ENCODE assay signal across 10 cellular contexts in genomic region chr1:151494741-151495281, GRCh38. TPM values are rescaled to one million over a fixed set of nuclear protein-coding genes. Genes with fewer than 3 reads are reported as not detected.
DNase-seq lines count a peak whose midpoint lies in the region; ATAC-seq and TF ChIP-seq lines count a peak whose summit lies in the region.
"Had no signal": no experiment of that assay in that cellular context is flagged by ENCODE, and none has a peak within 500 bp of the region (broad histone marks: within the 10 kb centered on the region; RNA-seq: fewer than 3 reads in every experiment).

No MANE protein-coding gene starts in this region.

- peak; percentile 87 for ATAC-seq in activated CD8-positive, alpha-beta T cell treated with anti-CD3 and anti-CD28 coated beads for 36 hours
- no peak for ATAC-seq in activated CD8-positive, alpha-beta T cell treated with anti-CD3 and anti-CD28 coated beads, Interleukin-2, amount 10 ng/mL, durations not matched to agents 7 days and 5 days
- ATAC-seq in PC-3 (peak; percentile 88), thoracic aorta (ENCODE audit: insufficient number of reproducible peaks, low FRiP score, low read depth) (peak; percentile 76), HG03280 (IDR thresholded peaks at IDR 0.05; ENCODE audit: unreplicated experiment) (no peak), Right ventricle myocardium inferior (no peak)

- H3K9me3 ChIP-seq in PC-3 (ENCODE audit: low read length) (no peaks in the 10 kb centered on the region), thoracic aorta (no peaks in the 10 kb centered on the region)

- POLR2A ChIA-PET in activated CD8-positive, alpha-beta T cell treated with anti-CD3 and anti-CD28 coated beads for 36 hours (lab: Charles Lee): interaction anchor here (1.3 to 1.4 kb wide), 2 partner anchors 46 to 47 kb away, joined by 3 to 5 read pairs; partner anchors contain the start of gene TUFT1
- POLR2A ChIA-PET in activated CD8-positive, alpha-beta T cell treated with anti-CD3 and anti-CD28 coated beads, Interleukin-2, amount 10 ng/mL, durations not matched to agents 7 days and 5 days (lab: Charles Lee): interaction anchor here (0.6 kb wide), 1 partner anchor 77 kb away, joined by 5 read pairs; no protein-coding TSS in a partner anchor
- POLR2A ChIA-PET in PC-3 (lab: Charles Lee; ENCODE audit: unreplicated experiment): interaction anchor here (0.5 to 1.1 kb wide), 11 partner anchors 10 to 411 kb away, joined by 3 to 17 read pairs (median 6); partner anchors contain the start of genes CGN, POGZ and TUFT1

- no peaks in the 10 kb centered on the region for H3K27me3 Mint-ChIP-seq in activated CD8-positive, alpha-beta T cell treated with anti-CD3 and anti-CD28 coated beads for 36 hours
- peaks cover 3% of the 10 kb centered on the region for H3K27me3 Mint-ChIP-seq in activated CD8-positive, alpha-beta T cell treated with anti-CD3 and anti-CD28 coated beads, Interleukin-2, amount 10 ng/mL, durations not matched to agents 7 days and 5 days (ENCODE audit: low read depth)

- peaks cover 5% of the 10 kb centered on the region for H3K4me1 Mint-ChIP-seq in activated CD8-positive, alpha-beta T cell treated with anti-CD3 and anti-CD28 coated beads for 36 hours (ENCODE audit: low read depth)
- H3K4me1 Mint-ChIP-seq in activated CD8-positive, alpha-beta T cell treated with anti-CD3 and anti-CD28 coated beads, Interleukin-2, amount 10 ng/mL, durations not matched to agents 7 days and 5 days (ENCODE audit: low read depth): peaks cover 2% of the 10 kb centered on the region

- H3K36me3 Mint-ChIP-seq in activated CD8-positive, alpha-beta T cell treated with anti-CD3 and anti-CD28 coated beads for 36 hours (ENCODE audit: low read depth): no peaks in the 10 kb centered on the region
- H3K36me3 Mint-ChIP-seq in activated CD8-positive, alpha-beta T cell treated with anti-CD3 and anti-CD28 coated beads, Interleukin-2, amount 10 ng/mL, durations not matched to agents 7 days and 5 days (ENCODE audit: low read depth): no peaks in the 10 kb centered on the region

- no peak for TF ChIP-seq CTCF in activated CD8-positive, alpha-beta T cell treated with anti-CD3 and anti-CD28 coated beads for 36 hours (IDR thresholded peaks at IDR 0.05)
- TF ChIP-seq CTCF in PC-3 (conservative IDR thresholded peaks at IDR 0.05; ENCODE audit: low read depth, low read length) (no peak), fibroblast of villous mesenchyme (IDR thresholded peaks at IDR 0.05; ENCODE audit: insufficient read depth, low read depth, low read length) (no peak), thoracic aorta (IDR thresholded peaks at IDR 0.05) (no peak)

- H3K79me2 ChIP-seq in PC-3 (ENCODE audit: low read length): no peaks in the 10 kb centered on the region

- no peaks in the 10 kb centered on the region for H3F3A ChIP-seq in PC-3 (ENCODE audit: low read length, unreplicated experiment)

- intact Hi-C loops in activated CD8-positive, alpha-beta T cell treated with anti-CD3 and anti-CD28 coated beads for 36 hours (cut with micrococcal nuclease): no loop called here
- intact Hi-C loops in PC-3 (cut with micrococcal nuclease): loop anchor here (2.0 kb wide), 1 partner anchor 16 kb away; the partner anchor contains the start of gene CGN
- intact Hi-C loops in Right ventricle myocardium inferior (cut with DNase I): no loop called here

- peaks cover 16% of the 10 kb centered on the region for H3K4me1 ChIP-seq in PC-3 (ENCODE audit: insufficient read depth, low read length)
- H3K4me1 ChIP-seq in thoracic aorta (ENCODE audit: control insufficient read depth in 1 of 2, low read depth in 2 of 2): peaks cover 0 to 3% of the 10 kb centered on the region in 2 donors

- H3K36me3 ChIP-seq in PC-3 (ENCODE audit: low read depth, low read length) (no peaks in the 10 kb centered on the region), thoracic aorta (no peaks in the 10 kb centered on the region)

- DNase-seq in activated CD8-positive, alpha-beta T cell treated with anti-CD3 and anti-CD28 coated beads for 36 hours: no peak
- no peak for DNase-seq in activated CD8-positive, alpha-beta T cell treated with anti-CD3 and anti-CD28 coated beads, Interleukin-2, amount 10 ng/mL, durations not matched to agents 7 days and 5 days
- peak; percentile 92 for DNase-seq in PC-3
- DNase-seq in fibroblast of villous mesenchyme (ENCODE audit: low read depth): peak; percentile 62
- no peak for DNase-seq in thoracic aorta (ENCODE audit: low spot score)
- no peak for DNase-seq in central memory CD4-positive, alpha-beta T cell
- no peak for DNase-seq in Right ventricle myocardium inferior (ENCODE audit: missing footprints)
- DNase-seq: stimulated activated CD4-positive, alpha-beta T cell treated with anti-CD3 and anti-CD28 coated beads, Interleukin-1b, Interleukin-23, amount 100 ng/mL, for 48 hours had no signal

- no peak overlapping the region for H3K27ac Mint-ChIP-seq in activated CD8-positive, alpha-beta T cell treated with anti-CD3 and anti-CD28 coated beads for 36 hours
- H3K27ac Mint-ChIP-seq in activated CD8-positive, alpha-beta T cell treated with anti-CD3 and anti-CD28 coated beads, Interleukin-2, amount 10 ng/mL, durations not matched to agents 7 days and 5 days: no peak overlapping the region
- H3K27ac Mint-ChIP-seq: dendritic cell treated with granulocyte-macrophage colony-stimulating factor and Interleukin-4, amounts not matched to agents 40 ng/mL and 50 ng/mL, for 4 days had no signal

- CTCF ChIA-PET in activated CD8-positive, alpha-beta T cell treated with anti-CD3 and anti-CD28 coated beads for 36 hours (lab: Charles Lee): interaction anchor here (0.7 to 1.9 kb wide), 2 partner anchors 51 to 342 kb away, joined by 3 to 6 read pairs; no protein-coding TSS in a partner anchor
- CTCF ChIA-PET in activated CD8-positive, alpha-beta T cell treated with anti-CD3 and anti-CD28 coated beads, Interleukin-2, amount 10 ng/mL, durations not matched to agents 7 days and 5 days (lab: Charles Lee): interaction anchor here (1.1 to 1.4 kb wide), 2 partner anchors 51 to 99 kb away, joined by 3 read pairs; no protein-coding TSS in a partner anchor
- CTCF ChIA-PET in PC-3 (lab: Charles Lee): interaction anchor here (0.6 to 1.2 kb wide), 5 partner anchors 16 to 341 kb away, joined by 3 to 10 read pairs (median 9); partner anchors contain the start of gene CGN

- H3K9me3 Mint-ChIP-seq in activated CD8-positive, alpha-beta T cell treated with anti-CD3 and anti-CD28 coated beads for 36 hours: no peaks in the 10 kb centered on the region
- H3K9me3 Mint-ChIP-seq in activated CD8-positive, alpha-beta T cell treated with anti-CD3 and anti-CD28 coated beads, Interleukin-2, amount 10 ng/mL, durations not matched to agents 7 days and 5 days (ENCODE audit: insufficient read depth): no peaks in the 10 kb centered on the region
- H3K9me3 Mint-ChIP-seq: dendritic cell treated with granulocyte-macrophage colony-stimulating factor and Interleukin-4, amounts not matched to agents 40 ng/mL and 50 ng/mL, for 4 days had no signal

- H3K27me3 ChIP-seq in PC-3 (ENCODE audit: low read length) (no peaks in the 10 kb centered on the region), thoracic aorta (replicated peaks; ENCODE audit: insufficient read depth) (no peaks in the 10 kb centered on the region)

- BruUV-seq in PC-3 (replicated peaks; lab: Mats Ljungman, UMichigan): no TSS peak

- H3K4me3 Mint-ChIP-seq in activated CD8-positive, alpha-beta T cell treated with anti-CD3 and anti-CD28 coated beads for 36 hours: no peak overlapping the region
- no peak overlapping the region for H3K4me3 Mint-ChIP-seq in activated CD8-positive, alpha-beta T cell treated with anti-CD3 and anti-CD28 coated beads, Interleukin-2, amount 10 ng/mL, durations not matched to agents 7 days and 5 days
- H3K4me3 Mint-ChIP-seq: dendritic cell treated with granulocyte-macrophage colony-stimulating factor and Interleukin-4, amounts not matched to agents 40 ng/mL and 50 ng/mL, for 4 days had no signal

- H3K4me2 ChIP-seq in PC-3 (ENCODE audit: low read length): peak overlapping the region; percentile 44

- no peak overlapping the region for H2AFZ ChIP-seq in PC-3 (ENCODE audit: low read length)

- H3K4me3 ChIP-seq in PC-3 (ENCODE audit: low read length) (no peak overlapping the region), fibroblast of villous mesenchyme (ENCODE audit: low read depth, low read length) (no peak overlapping the region), thoracic aorta (no peak overlapping the region)

- H3K9me2 ChIP-seq in PC-3 (replicated peaks; ENCODE audit: low read length): no peaks in the 10 kb centered on the region

- H3K9ac ChIP-seq in PC-3 (ENCODE audit: low read length): no peak overlapping the region

- H3K27ac ChIP-seq in PC-3 (ENCODE audit: low read length) (peak overlapping the region; percentile 6; the same call in 1 of the 2 replicates), thoracic aorta (no peak overlapping the region)

- H4K20me1 ChIP-seq in PC-3 (ENCODE audit: low read length): no peaks in the 10 kb centered on the region

RNA-seq across cellular contexts. Expression of gene CGN, which starts 16.4 kb away (rescaled TPM):
- 1 to 10 TPM; 1.7 to 1.9 TPM for total RNA-seq in activated CD8-positive, alpha-beta T cell treated with anti-CD3 and anti-CD28 coated beads for 36 hours
- total RNA-seq in activated CD8-positive, alpha-beta T cell treated with anti-CD3 and anti-CD28 coated beads, Interleukin-2, amount 10 ng/mL, durations not matched to agents 7 days and 5 days: under 1 TPM; 0.34 to 0.82 TPM
- total RNA-seq in PC-3 (2014; rRNA removed) (13.3 and 20.1 TPM in 2 replicates), fibroblast of villous mesenchyme (under 0.01 TPM in 1 of 2 replicates, not detected in the other), thoracic aorta (1 to 10 TPM in 1 of 2 donors, not detected in 1; 2.3 TPM), Right ventricle myocardium inferior (0.22 TPM)

RNA-seq across cellular contexts. Expression of gene POGZ, which starts 35.5 kb away (rescaled TPM):
- total RNA-seq in activated CD8-positive, alpha-beta T cell treated with anti-CD3 and anti-CD28 coated beads for 36 hours: 10 to 100 TPM; 69.0 to 70.6 TPM
- total RNA-seq in activated CD8-positive, alpha-beta T cell treated with anti-CD3 and anti-CD28 coated beads, Interleukin-2, amount 10 ng/mL, durations not matched to agents 7 days and 5 days: 10 to 100 TPM; 67.7 to 68.5 TPM
- total RNA-seq in PC-3 (2014; rRNA removed): 30.5 and 77.9 TPM in 2 replicates
- 28.0 and 31.1 TPM in 2 replicates for total RNA-seq in fibroblast of villous mesenchyme
- total RNA-seq in thoracic aorta: 10 to 100 TPM; 64.1 to 76.9 TPM
- 37.7 TPM for total RNA-seq in Right ventricle myocardium inferior

RNA-seq across cellular contexts. Expression of gene TUFT1, which starts 45.3 kb away (rescaled TPM):
- 1 to 10 TPM; 1.0 to 1.5 TPM for total RNA-seq in activated CD8-positive, alpha-beta T cell treated with anti-CD3 and anti-CD28 coated beads for 36 hours
- under 1 TPM; 0.42 TPM for total RNA-seq in activated CD8-positive, alpha-beta T cell treated with anti-CD3 and anti-CD28 coated beads, Interleukin-2, amount 10 ng/mL, durations not matched to agents 7 days and 5 days
- total RNA-seq in PC-3 (2014; rRNA removed): 33.9 and 46.9 TPM in 2 replicates
- total RNA-seq in fibroblast of villous mesenchyme: 16.8 and 32.8 TPM in 2 replicates
- 10 to 100 TPM in 1 of 2 donors, 1 to 10 TPM in 1; 4.9 to 10.7 TPM for total RNA-seq in thoracic aorta
- total RNA-seq in Right ventricle myocardium inferior: 3.5 TPM

Comparison
In these comparisons a context has a peak if more than half of its experiments do, and no peak if none do; other contexts are left out.
1. ATAC-seq: peak in activated CD8-positive, alpha-beta T cell treated with anti-CD3 and anti-CD28 coated beads for 36 hours (single experiment), PC-3 (single experiment) and thoracic aorta (single experiment); none in activated CD8-positive, alpha-beta T cell treated with anti-CD3 and anti-CD28 coated beads, Interleukin-2, amount 10 ng/mL, durations not matched to agents 7 days and 5 days (single experiment), HG03280 (single experiment) and Right ventricle myocardium inferior (single experiment).
2. DNase-seq: peak in PC-3 (single experiment) and fibroblast of villous mesenchyme (single experiment); none in activated CD8-positive, alpha-beta T cell treated with anti-CD3 and anti-CD28 coated beads for 36 hours (single experiment), activated CD8-positive, alpha-beta T cell treated with anti-CD3 and anti-CD28 coated beads, Interleukin-2, amount 10 ng/mL, durations not matched to agents 7 days and 5 days (single experiment), thoracic aorta (single experiment), central memory CD4-positive, alpha-beta T cell (single experiment) and Right ventricle myocardium inferior (single experiment).